In the genomic region with DNA sequence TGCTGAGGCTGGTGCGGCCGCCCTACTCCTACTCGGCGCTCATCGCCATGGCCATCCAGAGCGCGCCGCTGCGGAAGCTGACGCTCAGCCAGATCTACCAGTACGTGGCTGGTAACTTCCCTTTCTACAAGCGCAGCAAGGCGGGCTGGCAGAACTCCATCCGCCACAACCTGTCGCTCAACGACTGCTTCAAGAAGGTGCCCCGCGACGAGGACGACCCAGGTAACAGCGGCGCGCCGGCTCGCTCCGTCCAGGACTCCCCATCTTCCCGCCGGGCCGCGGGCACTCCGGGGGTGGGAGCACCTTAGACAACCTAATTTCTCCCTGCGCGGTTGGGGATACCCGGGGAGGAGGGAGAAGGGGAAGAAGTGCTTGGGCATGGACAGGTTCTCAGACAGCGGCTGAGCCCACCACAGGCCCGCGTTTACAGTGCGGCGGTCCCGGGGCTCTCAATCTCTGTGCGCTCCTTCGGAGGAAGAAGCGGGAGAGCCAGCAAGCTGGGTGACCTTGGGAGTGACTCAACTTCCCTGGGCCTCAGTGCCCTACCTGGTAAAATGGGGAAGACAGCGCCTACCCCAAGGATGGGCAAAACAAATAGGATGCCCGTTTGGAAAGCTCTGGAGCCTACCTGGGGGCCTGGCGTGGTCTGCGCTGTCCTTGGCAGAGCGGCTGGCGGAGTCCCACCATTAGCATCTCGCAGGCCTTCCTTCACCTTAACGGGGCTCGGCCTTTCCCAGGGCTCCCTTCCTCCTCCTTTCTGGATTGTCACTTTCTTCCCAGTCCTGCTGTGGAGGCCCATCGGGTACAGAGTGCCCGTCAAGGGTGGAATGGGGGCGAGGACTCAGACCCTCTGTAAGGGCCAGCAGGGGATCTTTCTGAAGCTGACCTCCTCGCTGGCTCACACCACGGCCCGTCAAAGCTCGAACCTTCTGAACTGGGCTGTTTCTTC, we compare ENCODE assay signal across 18 cellular contexts. TPM values are rescaled to one million over a fixed set of nuclear protein-coding genes. Genes with fewer than 3 reads are reported as not detected.
DNase-seq lines count a peak whose midpoint lies in the region; ATAC-seq and TF ChIP-seq lines count a peak whose summit lies in the region.
"Had no signal": no experiment of that assay in that cellular context is flagged by ENCODE, and none has a peak within 500 bp of the region (broad histone marks: within the 10 kb centered on the region; RNA-seq: fewer than 3 reads in every experiment).

No MANE protein-coding gene starts in this region.

- DNase-seq in WERI-Rb-1 (no peak), neuronal stem cell (ENCODE audit: low spot score) (no peak), NAMALWA (ENCODE audit: low spot score) (no peak)
- DNase-seq: activated CD4-positive, CD25-positive, alpha-beta regulatory T cell; activated naive CD4-positive, alpha-beta T cell treated with Interleukin-2 at 50 U/mL for 16 hours; Caco-2; cortex of kidney; GF-D8; NCI-H187 treated with DMSO at 0.1 percent for 48 hours; Peyer's patch; psoas muscle; stimulated activated CD4-positive, alpha-beta T cell treated with anti-CD3 and anti-CD28 coated beads, Interleukin-15, amount 100 ng/mL, for 24 hours; T-cell had no signal

- H3K9me3 ChIP-seq in BLaER1 (peaks cover 47% of the 10 kb centered on the region), WERI-Rb-1 (ENCODE audit: severe bottlenecking) (no peaks in the 10 kb centered on the region), neuronal stem cell (replicated peaks in 1 of 2; ENCODE audit: control insufficient read depth in 2 of 2, insufficient read depth in 1 of 2, low read depth in 1 of 2, low read length in 2 of 2) (no peaks in the 10 kb centered on the region)
- H3K9me3 ChIP-seq: psoas muscle had no signal

- no CpG with 5 or more reads among the region's 59 CpGs for WGBS in neuronal stem cell (ENCODE audit: extremely low coverage in 2 of 2, insufficient read length in 2 of 2, insufficient replicate concordance in 1 of 2), 2 donors

- H3K36me3 ChIP-seq in BLaER1 (no peaks in the 10 kb centered on the region), WERI-Rb-1 (no peaks in the 10 kb centered on the region), neuronal stem cell (replicated peaks in 1 of 2; ENCODE audit: control insufficient read depth in 2 of 2, insufficient read depth in 2 of 2, low read length in 2 of 2) (no peaks in the 10 kb centered on the region)
- H3K36me3 ChIP-seq: Peyer's patch had no signal

- H3K4me3 ChIP-seq in BLaER1: 0 out of 2 replicates have a peak overlapping the region, but pooled peaks have one; percentile 3
- peak overlapping the region; percentile 24; the same call in 1 of the 2 replicates for H3K4me3 ChIP-seq in WERI-Rb-1 (ENCODE audit: low read depth, low read length)
- H3K4me3 ChIP-seq in iPS-11a (ENCODE audit: low read depth, low read length): peak overlapping the region; percentile 38
- peak overlapping the region in 1 of 2 donors; percentile 63 for H3K4me3 ChIP-seq in neuronal stem cell (ENCODE audit: low read length in 2 of 2)
- H3K4me3 ChIP-seq: psoas muscle had no signal

- H3K4me1 ChIP-seq in BLaER1 (no peaks in the 10 kb centered on the region), neuronal stem cell (ENCODE audit: control insufficient read depth in 2 of 2, insufficient read depth in 1 of 2, low read depth in 1 of 2, low read length in 2 of 2) (peaks cover 0 to 9% of the 10 kb centered on the region in 2 donors)
- H3K4me1 ChIP-seq: Caco-2, psoas muscle had no signal

- H2BK12ac ChIP-seq in neuronal stem cell (ENCODE audit: low read length): peak overlapping the region; percentile 31

- H2BK5ac ChIP-seq in neuronal stem cell (ENCODE audit: low read length): no peak overlapping the region

- H3K9ac ChIP-seq in BLaER1 (no peak overlapping the region), neuronal stem cell (ENCODE audit: low read depth, low read length, poor library complexity) (peak overlapping the region; percentile 67)

- no peak overlapping the region for H4K8ac ChIP-seq in neuronal stem cell (ENCODE audit: low read depth, low read length)

- peak overlapping the region; percentile 36 for H3K23ac ChIP-seq in neuronal stem cell (ENCODE audit: low read depth, low read length, poor library complexity)

- H2AFZ ChIP-seq in neuronal stem cell (ENCODE audit: low read length): peak overlapping the region; percentile 40

- H3K27me3 ChIP-seq in BLaER1: peaks cover 22% of the 10 kb centered on the region
- peaks cover 75% of the 10 kb centered on the region for H3K27me3 ChIP-seq in WERI-Rb-1 (ENCODE audit: insufficient read depth, low read depth, severe bottlenecking)
- H3K27me3 ChIP-seq in neuronal stem cell (ENCODE audit: control insufficient read depth in 3 of 3, insufficient read depth in 3 of 3, low read depth in 1 of 3, low read length in 3 of 3): peaks cover 42 to 75% (median 74%) of the 10 kb centered on the region in 3 experiments

- H3K18ac ChIP-seq in neuronal stem cell (ENCODE audit: low read length): peak overlapping the region; percentile 60

- no peak overlapping the region for H3K4me2 ChIP-seq in BLaER1
- peak overlapping the region; percentile 79 for H3K4me2 ChIP-seq in neuronal stem cell (ENCODE audit: insufficient read depth, low read length, poor library complexity, severe bottlenecking)

- no peak overlapping the region for H4K91ac ChIP-seq in neuronal stem cell (ENCODE audit: low read depth, low read length, poor library complexity)

- peak overlapping the region; percentile 95 for H2AK5ac ChIP-seq in neuronal stem cell (ENCODE audit: low read depth, low read length)

- H3K27ac ChIP-seq in BLaER1: no peak overlapping the region
- H3K27ac ChIP-seq in WERI-Rb-1: no peak overlapping the region
- H3K27ac ChIP-seq in neuronal stem cell (replicated peaks; ENCODE audit: low read length): no peak overlapping the region
- H3K27ac ChIP-seq: Peyer's patch, psoas muscle had no signal

- no peak overlapping the region for H3K14ac ChIP-seq in neuronal stem cell (ENCODE audit: low read length)

- ATAC-seq in GM18519 (IDR thresholded peaks at IDR 0.05; ENCODE audit: low FRiP score, unreplicated experiment) (no peak), GM18520 (IDR thresholded peaks at IDR 0.05; ENCODE audit: unreplicated experiment) (no peak), HG03571 (IDR thresholded peaks at IDR 0.05; ENCODE audit: unreplicated experiment) (no peak)
- ATAC-seq: psoas muscle, T-cell had no signal

- H2BK15ac ChIP-seq in neuronal stem cell (ENCODE audit: low read length): peak overlapping the region; percentile 18

- H2BK120ac ChIP-seq in neuronal stem cell (ENCODE audit: low read depth, low read length): no peak overlapping the region

- H3K4ac ChIP-seq in neuronal stem cell (ENCODE audit: low read length): no peak overlapping the region

- H4K20me1 ChIP-seq in BLaER1: no peaks in the 10 kb centered on the region

- H3K79me1 ChIP-seq in neuronal stem cell (ENCODE audit: low read depth, low read length): no peaks in the 10 kb centered on the region

- TF ChIP-seq CTCF in WERI-Rb-1 (IDR thresholded peaks at IDR 0.05; ENCODE audit: low read depth, low read length): no peak

RNA-seq across cellular contexts. Expression of a gene that starts 0.9 kb away (rescaled TPM):
- polyA plus RNA-seq in neuronal stem cell (2013, experiment 1 of 2): not detected
- polyA plus RNA-seq in neuronal stem cell (2013, experiment 2 of 2): not detected
